In genomic region chr16:86740817-86741799, GRCh38 we compare ENCODE assay signal across 9 cellular contexts.
A peak's percentile ranks its signal among the peaks of the same experiment; 100 is the strongest.
DNase-seq lines count a peak whose midpoint lies in the region; ATAC-seq, FAIRE-seq and TF ChIP-seq lines count a peak whose summit lies in the region.
"Had no signal": no experiment of that assay in that cellular context is flagged by ENCODE, and none has a peak within 500 bp of the region (broad histone marks: within the 10 kb centered on the region; RNA-seq: fewer than 3 reads in every experiment).

No MANE protein-coding gene starts in this region.

- no peaks in the 10 kb centered on the region for H3K9me3 Mint-ChIP-seq in activated T-cell treated with anti-CD3 and anti-CD28 coated beads, Interleukin-2, amount 50 U/mL, for 24 hours
- peaks cover 6 to 25% (median 8%) of the 10 kb centered on the region in 5 experiments for H3K9me3 Mint-ChIP-seq in brain

- peak overlapping the region; percentile 35 for H3K4me3 Mint-ChIP-seq in activated T-cell treated with anti-CD3 and anti-CD28 coated beads, Interleukin-2, amount 50 U/mL, for 24 hours
- H3K4me3 Mint-ChIP-seq in brain: peak overlapping the region in 3 of 5 experiments; percentile 16 to 69 (median 61)

- H3K27ac Mint-ChIP-seq in activated T-cell treated with anti-CD3 and anti-CD28 coated beads, Interleukin-2, amount 50 U/mL, for 24 hours: no peak overlapping the region
- peak overlapping the region in 3 of 5 experiments; percentile 53 to 92 (median 78) for H3K27ac Mint-ChIP-seq in brain

- TF ChIP-seq CTCF in brain (conservative IDR thresholded peaks at IDR 0.05) (no peak), kidney (IDR thresholded peaks at IDR 0.05; ENCODE audit: borderline replicate concordance, extremely low read depth, insufficient read depth) (no peak), upper lobe of left lung (IDR thresholded peaks at IDR 0.05) (no peak)

- H3K36me3 ChIP-seq in kidney (ENCODE audit: control insufficient read depth in 1 of 2, insufficient read depth in 2 of 2, low read length in 2 of 2) (no peaks in the 10 kb centered on the region), upper lobe of left lung (no peaks in the 10 kb centered on the region)

- intact Hi-C loops in kidney (cut with DNase I): no loop called here

- no peaks in the 10 kb centered on the region for H3K27me3 ChIP-seq in upper lobe of left lung

- H3K4me3 ChIP-seq in kidney (ENCODE audit: low read length in 2 of 2) (peak overlapping the region; percentile 38 to 48), upper lobe of left lung (peak overlapping the region in 3 of 4 donors; percentile 9 to 11 (median 9))

- no peaks in the 10 kb centered on the region for H3K36me3 Mint-ChIP-seq in activated T-cell treated with anti-CD3 and anti-CD28 coated beads, Interleukin-2, amount 50 U/mL, for 24 hours (ENCODE audit: low read depth)
- H3K36me3 Mint-ChIP-seq in brain: peaks cover 7% of the 10 kb centered on the region

- TF ChIP-seq EP300 in upper lobe of left lung (IDR thresholded peaks at IDR 0.05): no peak

- peak; percentile 29 for DNase-seq in activated T-cell treated with anti-CD3 and anti-CD28 coated beads, Interleukin-2, amount 50 U/mL, for 24 hours
- DNase-seq in activated T-cell treated with anti-CD3 and anti-CD28 coated beads, Interleukin-2, amount 50 U/mL, for 48 hours: no peak
- DNase-seq in kidney (no peak), upper lobe of left lung (no peak), DMS 273 (lab: John Stamatoyannopoulos, UW; ENCODE audit: unreplicated experiment) (no peak)
- DNase-seq: nucleus accumbens had no signal

- no peak for TF ChIP-seq POLR2A in upper lobe of left lung (IDR thresholded peaks at IDR 0.05)

- peaks cover 44% of the 10 kb centered on the region for H3K27me3 Mint-ChIP-seq in activated T-cell treated with anti-CD3 and anti-CD28 coated beads, Interleukin-2, amount 50 U/mL, for 24 hours
- peaks cover 14% of the 10 kb centered on the region for H3K27me3 Mint-ChIP-seq in brain

- peak; percentile 59 to 65 for ATAC-seq in upper lobe of left lung (ENCODE audit: low FRiP score in 2 of 2)
- no peak for ATAC-seq in HG03520 (IDR thresholded peaks at IDR 0.05; ENCODE audit: unreplicated experiment)
- ATAC-seq in HG02763 (IDR thresholded peaks at IDR 0.05; ENCODE audit: unreplicated experiment): no peak

- H3K9me3 ChIP-seq in kidney (ENCODE audit: control insufficient read depth in 1 of 2, low read length in 2 of 2) (no peaks in the 10 kb centered on the region), upper lobe of left lung (no peaks in the 10 kb centered on the region)

- no peak overlapping the region for H3K9ac ChIP-seq in kidney (ENCODE audit: low read length in 2 of 2)

- WGBS in upper lobe of left lung, 2 donors: 19 to 26% methylated on average over 37 of the region's 37 CpGs

- H3K4me1 Mint-ChIP-seq in activated T-cell treated with anti-CD3 and anti-CD28 coated beads, Interleukin-2, amount 50 U/mL, for 24 hours (ENCODE audit: low read depth): peaks cover 9% of the 10 kb centered on the region
- peaks cover 24% of the 10 kb centered on the region for H3K4me1 Mint-ChIP-seq in brain

- H3K27ac ChIP-seq in kidney (ENCODE audit: low read depth in 2 of 2, low read length in 2 of 2) (peak overlapping the region; percentile 60), upper lobe of left lung (peak overlapping the region in 2 of 4 donors; percentile 35 to 39)

- H3K4me1 ChIP-seq in kidney (ENCODE audit: control insufficient read depth in 1 of 2, insufficient read depth in 1 of 2, low read depth in 1 of 2, low read length in 2 of 2) (peaks cover 0 to 3% of the 10 kb centered on the region in 2 donors), upper lobe of left lung (peaks cover 0 to 12% (median 0%) of the 10 kb centered on the region in 4 donors)

- no peak for FAIRE-seq in kidney (lab: Jason Lieb, UNC)

Comparison
In these comparisons a context has a peak if more than half of its experiments do, and no peak if none do; other contexts are left out.
1. ATAC-seq: peak in upper lobe of left lung (2 of 2); none in HG03520 (single experiment) and HG02763 (single experiment).